ENCODE assay signal across 28 cellular contexts in the genomic region with DNA sequence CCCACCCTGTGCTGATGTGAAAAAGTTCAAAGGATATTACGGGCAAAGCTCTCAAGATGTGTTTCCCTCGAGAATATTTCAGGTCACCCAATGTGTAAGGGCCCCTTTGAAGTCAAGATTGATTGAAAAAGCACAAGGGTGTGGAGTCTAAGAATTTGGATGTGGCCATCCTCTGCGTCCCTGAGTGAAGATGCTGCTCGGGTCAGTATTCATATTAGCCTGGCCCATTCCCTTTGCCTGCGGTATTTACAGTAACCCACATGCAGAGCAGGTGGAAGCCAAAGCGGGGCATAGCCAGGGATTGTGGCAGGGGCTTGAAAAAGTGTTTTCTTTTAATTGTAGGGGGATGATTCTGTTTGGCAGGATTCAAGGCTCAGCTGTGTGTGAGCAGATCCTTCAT.
"Had no signal": no experiment of that assay in that cellular context is flagged by ENCODE, and none has a peak within 500 bp of the region (broad histone marks: within the 10 kb centered on the region; RNA-seq: fewer than 3 reads in every experiment).

No MANE protein-coding gene starts in this region.

- H3K27me3 ChIP-seq: suprapubic skin, testis, thyroid gland, tibial artery, tibial nerve, transverse colon, upper lobe of left lung, upper lobe of right lung, uterus, vagina had no signal

- H3K9me3 Mint-ChIP-seq: stimulated activated effector memory CD8-positive, alpha-beta T cell treated with anti-CD3 and anti-CD28 coated beads, Interleukin-12 subunit alpha, Interleukin-12 subunit beta, amount 100 ng/mL, for 72 hours; stimulated activated memory B cell treated with anti-CD40 and anti-IgM and Interleukin-4, amounts not matched to agents 10 μg/mL and 1 μg/mL and 100 μg/mL, for 72 hours; stimulated activated naive B cell treated with anti-CD40 and anti-IgM and Interleukin-4, amounts not matched to agents 10 μg/mL and 1 μg/mL and 100 μg/mL, for 72 hours; stimulated activated naive CD8-positive, alpha-beta T cell treated with anti-CD3 and anti-CD28 coated beads, Interleukin-15, amount 100 ng/mL, for 72 hours; stimulated activated naive CD8-positive, alpha-beta T cell treated with anti-CD3 and anti-CD28 coated beads, Interleukin-15, Interleukin-2, amounts not matched to agents 100 ng/mL and 50 ng/mL, for 24 hours; type B pancreatic cell had no signal

- ATAC-seq: stimulated activated effector memory CD8-positive, alpha-beta T cell treated with anti-CD3 and anti-CD28 coated beads, Interleukin-12 subunit alpha, Interleukin-12 subunit beta, amount 100 ng/mL, for 72 hours; stimulated activated memory B cell treated with anti-CD40 and anti-IgM and Interleukin-4, amounts not matched to agents 10 μg/mL and 1 μg/mL and 100 μg/mL, for 72 hours; stimulated activated naive B cell treated with anti-CD40 and anti-IgM and Interleukin-4, amounts not matched to agents 10 μg/mL and 1 μg/mL and 100 μg/mL, for 72 hours; stimulated activated naive CD8-positive, alpha-beta T cell treated with anti-CD3 and anti-CD28 coated beads, Interleukin-15, amount 100 ng/mL, for 72 hours; stimulated activated naive CD8-positive, alpha-beta T cell treated with anti-CD3 and anti-CD28 coated beads, Interleukin-15, Interleukin-2, amounts not matched to agents 100 U/mL and 50 U/mL, for 24 hours; upper lobe of right lung had no signal

- H3K4me3 ChIP-seq: stomach, suprapubic skin, testis, thoracic aorta, thyroid gland, tibial artery, tibial nerve, transverse colon, upper lobe of left lung, upper lobe of right lung, uterus, vagina had no signal

- H3K9me3 ChIP-seq: stomach, suprapubic skin, testis, thoracic aorta, thyroid gland, tibial artery, tibial nerve, transverse colon, upper lobe of left lung, upper lobe of right lung, uterus, vagina had no signal

- H3K27ac ChIP-seq: stomach, suprapubic skin, thoracic aorta, thyroid gland, tibial artery, tibial nerve, transverse colon, upper lobe of left lung, upper lobe of right lung, uterus, vagina had no signal

- H3K27ac Mint-ChIP-seq: stimulated activated effector memory CD8-positive, alpha-beta T cell treated with anti-CD3 and anti-CD28 coated beads, Interleukin-12 subunit alpha, Interleukin-12 subunit beta, amount 100 ng/mL, for 72 hours; stimulated activated memory B cell treated with anti-CD40 and anti-IgM and Interleukin-4, amounts not matched to agents 10 μg/mL and 1 μg/mL and 100 μg/mL, for 72 hours; stimulated activated naive B cell treated with anti-CD40 and anti-IgM and Interleukin-4, amounts not matched to agents 10 μg/mL and 1 μg/mL and 100 μg/mL, for 72 hours; stimulated activated naive CD8-positive, alpha-beta T cell treated with anti-CD3 and anti-CD28 coated beads, Interleukin-15, amount 100 ng/mL, for 72 hours; stimulated activated naive CD8-positive, alpha-beta T cell treated with anti-CD3 and anti-CD28 coated beads, Interleukin-15, Interleukin-2, amounts not matched to agents 100 ng/mL and 50 ng/mL, for 24 hours; type B pancreatic cell had no signal

- H3K36me3 Mint-ChIP-seq: stimulated activated effector memory CD8-positive, alpha-beta T cell treated with anti-CD3 and anti-CD28 coated beads, Interleukin-12 subunit alpha, Interleukin-12 subunit beta, amount 100 ng/mL, for 72 hours; stimulated activated memory B cell treated with anti-CD40 and anti-IgM and Interleukin-4, amounts not matched to agents 10 μg/mL and 1 μg/mL and 100 μg/mL, for 72 hours; stimulated activated naive B cell treated with anti-CD40 and anti-IgM and Interleukin-4, amounts not matched to agents 10 μg/mL and 1 μg/mL and 100 μg/mL, for 72 hours had no signal

- H3K4me1 Mint-ChIP-seq: stimulated activated effector memory CD8-positive, alpha-beta T cell treated with anti-CD3 and anti-CD28 coated beads, Interleukin-12 subunit alpha, Interleukin-12 subunit beta, amount 100 ng/mL, for 72 hours; stimulated activated naive B cell treated with anti-CD40 and anti-IgM and Interleukin-4, amounts not matched to agents 10 μg/mL and 1 μg/mL and 100 μg/mL, for 72 hours had no signal

- H3K4me3 Mint-ChIP-seq: stimulated activated effector memory CD8-positive, alpha-beta T cell treated with anti-CD3 and anti-CD28 coated beads, Interleukin-12 subunit alpha, Interleukin-12 subunit beta, amount 100 ng/mL, for 72 hours; stimulated activated memory B cell treated with anti-CD40 and anti-IgM and Interleukin-4, amounts not matched to agents 10 μg/mL and 1 μg/mL and 100 μg/mL, for 72 hours; stimulated activated naive B cell treated with anti-CD40 and anti-IgM and Interleukin-4, amounts not matched to agents 10 μg/mL and 1 μg/mL and 100 μg/mL, for 72 hours; stimulated activated naive CD8-positive, alpha-beta T cell treated with anti-CD3 and anti-CD28 coated beads, Interleukin-15, amount 100 ng/mL, for 72 hours; stimulated activated naive CD8-positive, alpha-beta T cell treated with anti-CD3 and anti-CD28 coated beads, Interleukin-15, Interleukin-2, amounts not matched to agents 100 ng/mL and 50 ng/mL, for 24 hours; type B pancreatic cell had no signal

- H3K4me1 ChIP-seq: suprapubic skin, thyroid gland, tibial artery, tibial nerve, transverse colon, upper lobe of left lung, upper lobe of right lung, uterus, vagina had no signal

- DNase-seq: stimulated activated CD4-positive, alpha-beta T cell treated with anti-CD3 and anti-CD28 coated beads, Interleukin-2, amount 100 ng/mL, for 48 hours; stimulated activated CD4-positive, alpha-beta T cell treated with anti-CD3 and anti-CD28 coated beads, Interleukin-4, amount 100 ng/mL, for 1 hour; stimulated activated CD4-positive, alpha-beta T cell treated with anti-CD3 and anti-CD28 coated beads, Interleukin-4, amount 100 ng/mL, for 24 hours; stimulated activated CD4-positive, alpha-beta T cell treated with anti-CD3 and anti-CD28 coated beads, Interleukin-4, amount 100 ng/mL, for 4 hours; stimulated activated CD8-positive, alpha-beta memory T cell treated with anti-CD3 and anti-CD28 coated beads, Interleukin-4, amount 100 ng/mL, for 48 hours; stimulated activated naive B cell treated with anti-CD40 and anti-IgM and Interleukin-4, amounts not matched to agents 10 μg/mL and 1 μg/mL and 100 μg/mL, for 72 hours; stimulated activated naive CD4-positive, alpha-beta T cell; stimulated activated naive CD4-positive, alpha-beta T cell treated with Interleukin-2 at 50 U/mL for 16 hours; stimulated activated naive CD8-positive, alpha-beta T cell treated with anti-CD3 and anti-CD28 coated beads, Interleukin-15, amount 100 ng/mL, for 72 hours; stimulated activated naive CD8-positive, alpha-beta T cell treated with anti-CD3 and anti-CD28 coated beads, Interleukin-15, Interleukin-2, amounts not matched to agents 100 U/mL and 50 U/mL, for 24 hours; stomach; substantia nigra; testis; thyroid gland; tibial artery; transverse colon; trophoblast cell; upper lobe of left lung; upper lobe of right lung; uterus had no signal

- H3K36me3 ChIP-seq: stomach, suprapubic skin, thoracic aorta, thyroid gland, tibial artery, tibial nerve, transverse colon, upper lobe of left lung, upper lobe of right lung, uterus, vagina had no signal
